Comparison of ENCODE assay signal across 1 cellular context in the genomic region with DNA sequence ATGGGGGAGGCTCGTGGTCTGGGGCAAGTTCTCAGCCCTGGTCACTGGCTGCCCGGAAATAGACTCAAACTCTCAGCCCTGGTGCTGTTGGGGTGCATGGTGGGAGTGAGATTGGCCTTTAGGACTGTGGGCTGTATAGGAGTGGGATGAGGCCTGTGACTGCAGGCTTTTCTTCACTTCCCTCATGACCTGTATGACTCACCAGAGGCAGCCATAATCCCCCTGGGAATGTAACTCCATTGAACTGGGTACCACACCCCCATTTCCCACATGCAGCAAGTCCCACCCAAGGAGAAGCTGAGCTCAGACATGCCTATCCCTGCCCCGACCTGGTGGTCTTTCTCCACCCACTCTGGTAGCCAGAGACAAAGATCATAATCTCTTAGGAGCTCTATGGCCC.
TF ChIP-seq lines count a peak whose summit lies in the region.

No MANE protein-coding gene starts in this region.

TF ChIP-seq in HCT116, 20 proteins besides CTCF, POLR2A, EP300 and RAD21:
- TF ChIP-seq FOSL1 (IDR thresholded peaks at IDR 0.05; ENCODE audit: low read depth), result peak; percentile 39
- peak; percentile 25; the same call in 1 of the 2 replicates for TF ChIP-seq JUND (IDR thresholded peaks at IDR 0.05)
- TF ChIP-seq ZFX (IDR thresholded peaks at IDR 0.05), result peak; percentile 18; the same call in 1 of the 2 replicates
- TF ChIP-seq CBX3 (IDR thresholded peaks at IDR 0.05; ENCODE audit: low read depth), result no peak
